17 cellular contexts compared by ENCODE assay signal in the genomic region with DNA sequence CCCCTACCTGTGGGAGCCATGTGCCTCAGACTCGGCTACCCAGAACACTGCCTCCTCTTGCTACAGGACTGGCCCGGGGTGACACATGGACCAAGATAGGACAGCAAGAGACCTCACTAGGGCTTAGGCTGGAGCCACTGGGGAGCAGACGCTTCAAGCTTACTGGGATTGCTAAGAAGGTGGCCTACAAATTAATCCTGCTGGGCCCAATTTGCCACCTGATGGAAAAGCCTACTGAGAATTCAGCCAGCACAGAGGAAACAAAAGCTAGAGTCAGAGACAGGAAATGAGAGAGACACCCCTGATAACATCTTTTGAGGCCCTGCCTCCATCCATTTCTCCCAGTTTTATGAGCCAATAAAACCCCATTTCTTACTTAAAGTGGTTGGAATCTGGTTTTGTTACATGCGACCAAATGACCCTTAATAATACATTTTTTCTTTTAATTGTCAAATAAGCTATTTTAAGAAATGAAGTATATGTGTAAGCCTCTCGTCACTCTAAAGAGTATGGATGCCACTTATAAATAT.
"Had no signal": no experiment of that assay in that cellular context is flagged by ENCODE, and none has a peak within 500 bp of the region (broad histone marks: within the 10 kb centered on the region; RNA-seq: fewer than 3 reads in every experiment).

No MANE protein-coding gene starts in this region.

- H3K27me3 Mint-ChIP-seq: central memory CD8-positive, alpha-beta T cell; memory B cell; naive thymus-derived CD8-positive, alpha-beta T cell had no signal

- DNase-seq: activated naive CD4-positive, alpha-beta T cell treated with Interleukin-2 at 50 U/mL for 16 hours; activated T-cell treated with anti-CD3 and anti-CD28 coated beads for 4 hours; anterior cingulate cortex; brain microvascular endothelial cell; hippocampal formation; left ventricle myocardium superior; naive thymus-derived CD8-positive, alpha-beta T cell; nucleus accumbens; stimulated activated CD4-positive, alpha-beta T cell treated with anti-CD3 and anti-CD28 coated beads, Interleukin-4, amount 100 ng/mL, for 24 hours; stimulated activated naive CD4-positive, alpha-beta T cell; tibial artery had no signal

- H3K9me3 ChIP-seq: esophagus muscularis mucosa, tibial artery had no signal

- H3K36me3 Mint-ChIP-seq: memory B cell; naive thymus-derived CD8-positive, alpha-beta T cell had no signal

- H3K36me3 ChIP-seq: brain microvascular endothelial cell, esophagus muscularis mucosa, tibial artery had no signal

- H3K4me1 Mint-ChIP-seq: central memory CD8-positive, alpha-beta T cell; memory B cell; naive thymus-derived CD8-positive, alpha-beta T cell had no signal

- FAIRE-seq: TTC549 had no signal

- H3K4me3 Mint-ChIP-seq: central memory CD8-positive, alpha-beta T cell; memory B cell; naive thymus-derived CD8-positive, alpha-beta T cell had no signal

- H3K27ac Mint-ChIP-seq: memory B cell; naive thymus-derived CD8-positive, alpha-beta T cell had no signal

- H3K4me1 ChIP-seq: tibial artery had no signal

- H3K27ac ChIP-seq: brain microvascular endothelial cell, coronary artery, esophagus muscularis mucosa, skin epidermis, tibial artery had no signal

- H3K27me3 ChIP-seq: brain microvascular endothelial cell, esophagus muscularis mucosa, tibial artery had no signal

- ATAC-seq: left ventricle myocardium superior; naive thymus-derived CD8-positive, alpha-beta T cell had no signal

- H3K4me3 ChIP-seq: coronary artery, esophagus muscularis mucosa, skin epidermis, tibial artery had no signal

- H3K9me3 Mint-ChIP-seq: central memory CD8-positive, alpha-beta T cell had no signal
